Comparison of ENCODE assay signal across 28 cellular contexts in the genomic region with DNA sequence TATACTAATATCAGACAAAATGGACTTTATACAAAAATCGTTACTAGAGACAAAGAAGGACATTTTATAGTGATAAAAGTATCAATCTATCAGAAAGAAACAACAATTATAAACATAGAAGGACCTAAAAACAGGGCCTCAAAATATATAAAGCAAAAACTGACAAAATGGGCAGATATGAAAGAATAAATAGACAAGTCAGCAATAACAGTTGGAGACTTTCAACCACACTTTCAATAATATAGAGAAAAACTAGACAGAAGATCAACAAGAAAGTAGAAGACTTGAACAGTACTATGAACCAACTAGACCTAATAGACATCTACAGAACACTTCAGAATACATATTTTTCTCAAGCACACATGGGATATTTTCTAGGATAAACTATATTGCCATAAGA.
"Had no signal": no experiment of that assay in that cellular context is flagged by ENCODE, and none has a peak within 500 bp of the region (broad histone marks: within the 10 kb centered on the region; RNA-seq: fewer than 3 reads in every experiment).

No MANE protein-coding gene starts in this region.

- H3K4me1 ChIP-seq: neural progenitor cell, parathyroid adenoma, psoas muscle, stomach, thyroid gland, tibial nerve, upper lobe of left lung, vagina had no signal

- H3K36me3 ChIP-seq: neural progenitor cell, ovary, stomach, thoracic aorta, thyroid gland, tibial nerve, upper lobe of left lung, vagina had no signal

- H3K27ac Mint-ChIP-seq: natural killer cell; nephron; neural progenitor cell; progenitor cell of endocrine pancreas; stimulated activated effector memory CD8-positive, alpha-beta T cell treated with anti-CD3 and anti-CD28 coated beads, Interleukin-12 subunit alpha, Interleukin-12 subunit beta, amount 100 ng/mL, for 72 hours; stimulated activated naive B cell treated with anti-CD40 and anti-IgM and Interleukin-4, amounts not matched to agents 10 μg/mL and 1 μg/mL and 100 μg/mL, for 72 hours; stimulated activated naive CD8-positive, alpha-beta T cell treated with anti-CD3 and anti-CD28 coated beads, Interleukin-15, Interleukin-2, amounts not matched to agents 100 ng/mL and 50 ng/mL, for 24 hours had no signal

- H3K4me3 Mint-ChIP-seq: natural killer cell; nephron; neural progenitor cell; stimulated activated effector memory CD8-positive, alpha-beta T cell treated with anti-CD3 and anti-CD28 coated beads, Interleukin-12 subunit alpha, Interleukin-12 subunit beta, amount 100 ng/mL, for 72 hours; stimulated activated naive B cell treated with anti-CD40 and anti-IgM and Interleukin-4, amounts not matched to agents 10 μg/mL and 1 μg/mL and 100 μg/mL, for 72 hours; stimulated activated naive CD8-positive, alpha-beta T cell treated with anti-CD3 and anti-CD28 coated beads, Interleukin-15, Interleukin-2, amounts not matched to agents 100 ng/mL and 50 ng/mL, for 24 hours had no signal

- H3K27me3 Mint-ChIP-seq: progenitor cell of endocrine pancreas; stimulated activated naive B cell treated with anti-CD40 and anti-IgM and Interleukin-4, amounts not matched to agents 10 μg/mL and 1 μg/mL and 100 μg/mL, for 72 hours; stimulated activated naive CD8-positive, alpha-beta T cell treated with anti-CD3 and anti-CD28 coated beads, Interleukin-15, Interleukin-2, amounts not matched to agents 100 ng/mL and 50 ng/mL, for 24 hours had no signal

- H3K9me3 Mint-ChIP-seq: stimulated activated naive CD8-positive, alpha-beta T cell treated with anti-CD3 and anti-CD28 coated beads, Interleukin-15, Interleukin-2, amounts not matched to agents 100 ng/mL and 50 ng/mL, for 24 hours had no signal

- H3K9me3 ChIP-seq: ovary, psoas muscle, thoracic aorta, thyroid gland, upper lobe of left lung, vagina had no signal

- H3K4me1 Mint-ChIP-seq: natural killer cell; nephron; neural progenitor cell; stimulated activated effector memory CD8-positive, alpha-beta T cell treated with anti-CD3 and anti-CD28 coated beads, Interleukin-12 subunit alpha, Interleukin-12 subunit beta, amount 100 ng/mL, for 72 hours; stimulated activated naive B cell treated with anti-CD40 and anti-IgM and Interleukin-4, amounts not matched to agents 10 μg/mL and 1 μg/mL and 100 μg/mL, for 72 hours had no signal

- H2AFZ ChIP-seq: neural progenitor cell, parathyroid adenoma had no signal

- H3K79me2 ChIP-seq: parathyroid adenoma had no signal

- ATAC-seq: natural killer cell; psoas muscle; right cardiac atrium; sciatic nerve; stimulated activated effector memory CD8-positive, alpha-beta T cell treated with anti-CD3 and anti-CD28 coated beads, Interleukin-12 subunit alpha, Interleukin-12 subunit beta, amount 100 ng/mL, for 72 hours; stimulated activated naive B cell treated with anti-CD40 and anti-IgM and Interleukin-4, amounts not matched to agents 10 μg/mL and 1 μg/mL and 100 μg/mL, for 72 hours had no signal

- H3K27ac ChIP-seq: neural progenitor cell, ovary, parathyroid adenoma, psoas muscle, skin epidermis, stomach, thoracic aorta, thyroid gland, tibial nerve, upper lobe of left lung, vagina had no signal

- H3K36me3 Mint-ChIP-seq: neural progenitor cell; stimulated activated effector memory CD8-positive, alpha-beta T cell treated with anti-CD3 and anti-CD28 coated beads, Interleukin-12 subunit alpha, Interleukin-12 subunit beta, amount 100 ng/mL, for 72 hours had no signal

- DNase-seq: natural killer cell; occipital lobe; ovary; posterior cingulate gyrus; psoas muscle; right cardiac atrium; stimulated activated CD4-positive, alpha-beta T cell treated with anti-CD3 and anti-CD28 coated beads, Interleukin-15, amount 100 ng/mL, for 24 hours; stimulated activated CD4-positive, alpha-beta T cell treated with anti-CD3 and anti-CD28 coated beads, Interleukin-2, amount 100 ng/mL, for 24 hours; stimulated activated CD4-positive, alpha-beta T cell treated with anti-CD3 and anti-CD28 coated beads, Interleukin-2, amount 100 ng/mL, for 48 hours; stimulated activated CD4-positive, alpha-beta T cell treated with anti-CD3 and anti-CD28 coated beads, Interleukin-4, amount 100 ng/mL, for 24 hours; stimulated activated naive B cell treated with anti-CD40 and anti-IgM and Interleukin-4, amounts not matched to agents 10 μg/mL and 1 μg/mL and 100 μg/mL, for 72 hours; stimulated activated naive CD4-positive, alpha-beta T cell treated with Interleukin-2 at 50 U/mL for 16 hours; stomach; thyroid gland; trophoblast cell; upper lobe of left lung had no signal

- FAIRE-seq: urothelium cell line had no signal

- H3K27me3 ChIP-seq: neural progenitor cell, ovary, stomach, thyroid gland, tibial nerve, upper lobe of left lung, vagina had no signal

- H3K4me3 ChIP-seq: neural progenitor cell, ovary, psoas muscle, skin epidermis, stomach, thoracic aorta, thyroid gland, tibial nerve, upper lobe of left lung, vagina had no signal

- H3K4me2 ChIP-seq: neural progenitor cell had no signal

- H3K9ac ChIP-seq: neural progenitor cell, parathyroid adenoma had no signal
